Comparison of ENCODE assay signal across 19 cellular contexts in the genomic region with DNA sequence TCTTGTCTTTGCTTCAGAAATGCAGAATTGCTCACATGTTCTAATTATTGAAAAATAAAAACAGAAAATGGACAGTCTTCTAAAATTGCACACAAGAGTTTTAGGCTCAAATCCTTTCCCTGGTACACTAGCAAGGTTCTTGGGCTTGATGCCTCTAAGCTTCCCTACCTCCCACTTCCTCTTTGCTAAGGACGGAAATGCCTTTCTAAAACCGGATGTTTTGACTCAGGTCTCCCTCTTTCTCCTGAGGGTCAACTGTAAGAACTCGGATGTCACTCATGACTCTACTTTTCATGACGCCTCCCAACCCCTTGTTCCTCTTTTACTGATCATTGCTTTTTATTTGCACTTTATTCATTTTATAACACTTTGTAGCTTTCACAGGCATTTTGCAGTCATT.
"Had no signal": no experiment of that assay in that cellular context is flagged by ENCODE, and none has a peak within 500 bp of the region (broad histone marks: within the 10 kb centered on the region; RNA-seq: fewer than 3 reads in every experiment).

No MANE protein-coding gene starts in this region.

- H3K4me3 ChIP-seq: cardiac muscle cell, esophagus squamous epithelium, hepatocyte, lower lobe of right lung, pancreas, smooth muscle cell had no signal

- ATAC-seq: activated T-helper 17 cell treated with anti-CD3 and anti-CD28 coated beads, Interleukin-2, amount 50 U/mL, for 72 hours; lower lobe of right lung; naive thymus-derived CD8-positive, alpha-beta T cell; pancreas; sciatic nerve; stimulated activated naive CD8-positive, alpha-beta T cell treated with anti-CD3 and anti-CD28 coated beads, Interleukin-15, amount 100 ng/mL, for 72 hours; WTC11 had no signal

- H3K36me3 ChIP-seq: cardiac muscle cell, esophagus squamous epithelium, lower lobe of right lung, pancreas had no signal

- H3K27ac ChIP-seq: cardiac muscle cell, esophagus squamous epithelium, hepatocyte, lower lobe of right lung, pancreas had no signal

- H3K4me1 ChIP-seq: esophagus squamous epithelium, lower lobe of right lung, pancreas had no signal

- DNase-seq: activated CD4-positive, alpha-beta memory T cell treated with anti-CD3 and anti-CD28 coated beads for 36 hours; activated CD4-positive, alpha-beta T cell treated with anti-CD3 and anti-CD28 coated beads for 4 hours; activated naive CD4-positive, alpha-beta T cell; activated naive CD8-positive, alpha-beta T cell treated with anti-CD3 and anti-CD28 coated beads for 36 hours; activated T-cell treated with anti-CD3 and anti-CD28 coated beads for 4 hours; amniotic stem cell; effector memory CD4-positive, alpha-beta T cell; esophagus squamous epithelium; lower lobe of right lung; naive thymus-derived CD8-positive, alpha-beta T cell; pancreas; stimulated activated CD4-positive, alpha-beta T cell treated with anti-CD3 and anti-CD28 coated beads, Interleukin-4, amount 100 ng/mL, for 1 hour; stimulated activated naive CD8-positive, alpha-beta T cell treated with anti-CD3 and anti-CD28 coated beads, Interleukin-15, amount 100 ng/mL, for 72 hours had no signal

- H3K9me3 ChIP-seq: esophagus squamous epithelium, lower lobe of right lung, pancreas had no signal
